In the genomic region with DNA sequence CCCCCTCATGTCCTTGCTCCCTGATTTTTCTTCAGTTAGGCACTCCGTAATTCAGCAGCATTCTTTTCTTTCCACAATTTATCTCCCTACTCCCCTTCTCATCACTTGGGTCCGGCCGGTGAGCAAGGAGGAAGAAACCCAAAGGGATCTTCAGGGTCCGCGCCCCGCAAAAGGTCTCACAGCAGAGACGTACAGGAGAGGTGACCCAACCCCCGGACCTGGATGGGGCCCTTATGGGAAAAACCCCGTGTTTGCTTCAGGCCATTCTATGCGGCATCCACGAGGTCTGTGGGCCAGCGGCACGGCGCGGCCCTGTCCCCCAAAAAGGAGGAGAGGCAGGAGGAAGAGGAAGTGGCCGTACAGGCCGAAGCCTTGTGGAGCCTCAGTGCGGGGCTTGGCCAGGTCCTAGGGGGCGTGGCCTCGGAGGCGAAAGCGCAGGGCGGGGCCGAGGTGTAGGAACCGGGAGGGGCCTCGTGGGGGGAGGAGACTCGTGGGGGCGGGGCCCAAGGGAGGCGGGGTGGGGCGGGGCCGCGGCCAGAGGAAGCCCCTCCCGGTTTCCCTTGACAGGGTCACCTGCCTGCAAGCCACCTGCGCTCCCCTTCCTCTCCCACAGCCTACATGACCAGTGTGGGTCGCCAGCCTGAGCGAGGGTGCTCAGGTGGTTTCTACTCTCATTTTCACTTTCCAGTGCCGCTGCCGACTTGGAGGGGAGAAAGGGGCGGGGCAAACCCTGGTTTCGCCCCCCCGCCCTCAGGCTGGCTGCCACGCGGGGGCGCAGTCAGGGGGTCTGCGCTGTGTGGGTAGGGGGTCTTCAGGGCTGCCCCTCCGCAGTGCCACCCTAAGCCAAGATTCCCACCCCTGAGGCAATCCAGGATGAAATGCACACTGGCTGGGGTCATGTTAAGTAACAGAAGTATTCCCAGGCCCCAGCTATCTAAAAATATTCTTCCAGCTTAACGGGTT, we compare ENCODE assay signal across 8 cellular contexts.
DNase-seq lines count a peak whose midpoint lies in the region; ATAC-seq and TF ChIP-seq lines count a peak whose summit lies in the region.

No MANE protein-coding gene starts in this region.

- H3K4me3 ChIP-seq in NT2/D1 (ENCODE audit: insufficient read length, low read depth) = peak overlapping the region; percentile 71
- H3K4me3 ChIP-seq in mucosa of stomach (ENCODE audit: low read length) = peak overlapping the region; percentile 60

- peak; percentile 84 for TF ChIP-seq POLR2A in erythroblast (IDR thresholded peaks at IDR 0.05; ENCODE audit: low read length)

- peak overlapping the region; percentile 74 for H3K9ac ChIP-seq in NT2/D1 (ENCODE audit: insufficient read length, low read depth)
- peak overlapping the region; percentile 86 for H3K9ac ChIP-seq in mucosa of stomach (ENCODE audit: low read length)

- H3K27me3 ChIP-seq in NT2/D1 (ENCODE audit: insufficient read depth, insufficient read length) (no peaks in the 10 kb centered on the region), mucosa of stomach (ENCODE audit: control insufficient read depth, insufficient read depth, low read length) (no peaks in the 10 kb centered on the region)

- DNase-seq in CD1c-positive myeloid dendritic cell (ENCODE audit: extremely low spot score) (peak; percentile 95), NT2/D1 (ENCODE audit: low read depth, low spot score) (peak; percentile 88), activated T-cell treated with anti-CD3 and anti-CD28 coated beads for 48 hours (ENCODE audit: low read depth) (peak; percentile 81), erythroblast (lab: John Stamatoyannopoulos, UW) (peak; percentile 92 to 95)
- DNase-seq in stimulated activated CD8-positive, alpha-beta memory T cell treated with anti-CD3 and anti-CD28 coated beads, Interleukin-4, amount 100 ng/mL, for 48 hours = peak; percentile 93

- peak; percentile 97 for ATAC-seq in GM19324 (IDR thresholded peaks at IDR 0.05; ENCODE audit: low FRiP score, unreplicated experiment)
- ATAC-seq in HG03460 (IDR thresholded peaks at IDR 0.05; ENCODE audit: unreplicated experiment) = peak; percentile 95

- H3K36me3 ChIP-seq in NT2/D1 (ENCODE audit: insufficient read depth, insufficient read length, low read length) (no peaks in the 10 kb centered on the region), mucosa of stomach (ENCODE audit: control insufficient read depth, insufficient read depth, low read length) (no peaks in the 10 kb centered on the region)

- H3K4me1 ChIP-seq in NT2/D1 (ENCODE audit: insufficient read depth, insufficient read length) (no peaks in the 10 kb centered on the region), mucosa of stomach (ENCODE audit: control insufficient read depth, insufficient read depth, low read length) (peaks cover 11% of the 10 kb centered on the region)

- H3K9me3 ChIP-seq in NT2/D1 (ENCODE audit: insufficient read depth, low read length) (no peaks in the 10 kb centered on the region), mucosa of stomach (ENCODE audit: control insufficient read depth, low read length) (no peaks in the 10 kb centered on the region)

Comparison
In these comparisons a context has a peak if more than half of its experiments do, and no peak if none do; other contexts are left out.
1. Peak in every context shown above with its lines: DNase-seq, ATAC-seq and H3K4me3 ChIP-seq.